8 cellular contexts compared by ENCODE assay signal in genomic region chr9:127503947-127504886, GRCh38. TPM values are rescaled to one million over a fixed set of nuclear protein-coding genes. Genes with fewer than 3 reads are reported as not detected.
DNase-seq lines count a peak whose midpoint lies in the region; ATAC-seq and TF ChIP-seq lines count a peak whose summit lies in the region.

No MANE protein-coding gene starts in this region.

- no peaks in the 10 kb centered on the region for H3K36me3 ChIP-seq in BE2C

- no peaks in the 10 kb centered on the region; the same call in 1 of the 2 replicates for H3K9me3 Mint-ChIP-seq in HFFc6
- no peaks in the 10 kb centered on the region for H3K9me3 Mint-ChIP-seq in activated CD4-positive, alpha-beta memory T cell treated with anti-CD3 and anti-CD28 coated beads for 36 hours

- no peak overlapping the region for H3K4me3 ChIP-seq in BE2C (ENCODE audit: low read depth, low read length)

- no peaks in the 10 kb centered on the region for H3K4me1 ChIP-seq in BE2C

- H3K9me3 ChIP-seq in BE2C = no peaks in the 10 kb centered on the region

- H3K36me3 Mint-ChIP-seq in HFFc6 (ENCODE audit: low read depth) = peaks cover 9% of the 10 kb centered on the region; the same call in 1 of the 2 replicates
- H3K36me3 Mint-ChIP-seq in activated CD4-positive, alpha-beta memory T cell treated with anti-CD3 and anti-CD28 coated beads for 36 hours = no peaks in the 10 kb centered on the region

- ATAC-seq in HG03095 (IDR thresholded peaks at IDR 0.05; ENCODE audit: unreplicated experiment) = no peak

- peak overlapping the region; percentile 36 for H3K4me3 Mint-ChIP-seq in HFFc6
- H3K4me3 Mint-ChIP-seq in activated CD4-positive, alpha-beta memory T cell treated with anti-CD3 and anti-CD28 coated beads for 36 hours = no peak overlapping the region

- DNase-seq in BE2C (peak; percentile 88), HFFc6 (peak; percentile 77), NCI-H748 (lab: John Stamatoyannopoulos, UW; ENCODE audit: unreplicated experiment) (peak; percentile 79), ecto neural progenitor cell (ENCODE audit: low spot score) (peak; percentile 87), medulla oblongata (ENCODE audit: extremely low spot score) (peak; percentile 87)
- peak; percentile 86 for DNase-seq in activated CD4-positive, alpha-beta memory T cell treated with anti-CD3 and anti-CD28 coated beads for 36 hours
- DNase-seq in stimulated activated CD8-positive, alpha-beta memory T cell treated with anti-CD3 and anti-CD28 coated beads, Interleukin-12 subunit alpha, Interleukin-12 subunit beta, amount 100 ng/mL, for 1 hour (ENCODE audit: low read depth) = peak; percentile 70

- CTCF ChIA-PET in activated CD4-positive, alpha-beta memory T cell treated with anti-CD3 and anti-CD28 coated beads for 36 hours (lab: Charles Lee) = interaction anchor here (0.6 to 3.4 kb wide), 19 partner anchors 11 to 366 kb away, joined by 3 to 29 read pairs (median 4); partner anchors contain the start of gene TOR2A

- no peaks in the 10 kb centered on the region for H3K27me3 ChIP-seq in BE2C

- H3K27me3 Mint-ChIP-seq in HFFc6 (ENCODE audit: insufficient read depth) = peaks cover 37% of the 10 kb centered on the region
- H3K27me3 Mint-ChIP-seq in activated CD4-positive, alpha-beta memory T cell treated with anti-CD3 and anti-CD28 coated beads for 36 hours = no peaks in the 10 kb centered on the region

- intact Hi-C loops in activated CD4-positive, alpha-beta memory T cell treated with anti-CD3 and anti-CD28 coated beads for 36 hours (cut with micrococcal nuclease) = loop anchor here (1.0 to 10.0 kb wide), 3 partner anchors 82 to 421 kb away; partner anchors contain the start of gene TOR2A

- H3K4me1 Mint-ChIP-seq in HFFc6 (ENCODE audit: low read depth) = peaks cover 31% of the 10 kb centered on the region
- H3K4me1 Mint-ChIP-seq in activated CD4-positive, alpha-beta memory T cell treated with anti-CD3 and anti-CD28 coated beads for 36 hours (ENCODE audit: low read depth) = no peaks in the 10 kb centered on the region

- peak overlapping the region; percentile 79 for H3K27ac Mint-ChIP-seq in HFFc6
- H3K27ac Mint-ChIP-seq in activated CD4-positive, alpha-beta memory T cell treated with anti-CD3 and anti-CD28 coated beads for 36 hours = no peak overlapping the region

- POLR2A ChIA-PET in activated CD4-positive, alpha-beta memory T cell treated with anti-CD3 and anti-CD28 coated beads for 36 hours (lab: Charles Lee) = interaction anchor here (1.2 kb wide), 1 partner anchor 230 kb away, joined by 4 read pairs; the partner anchor contains the start of gene TOR2A

- peak; percentile 90 for TF ChIP-seq CTCF in BE2C (IDR thresholded peaks at IDR 0.05; ENCODE audit: low read depth, low read length)
- peak; percentile 90 for TF ChIP-seq CTCF in HFFc6 (IDR thresholded peaks at IDR 0.05)

RNA-seq across cellular contexts. Expression of gene LRSAM1, which starts 52.9 kb away (rescaled TPM):
- 20.5 TPM for polyA plus RNA-seq in BE2C (2012; ENCODE audit: insufficient read depth, insufficient read length, low read depth)
- 10 to 100 TPM; 12.1 to 15.9 (median 13.4) TPM for total RNA-seq in HFFc6 (2021; fragmentation: NEBNext Ultra II Directional; extraction: Animal tissue kit (Norgen Biotek cat#: 25700))
- 10 to 100 TPM; 19.7 to 20.9 TPM for total RNA-seq in activated CD4-positive, alpha-beta memory T cell treated with anti-CD3 and anti-CD28 coated beads for 36 hours

RNA-seq across cellular contexts. Expression of gene RPL12, which starts 53.0 kb away (rescaled TPM):
- polyA plus RNA-seq in BE2C (2012; ENCODE audit: insufficient read depth, insufficient read length, low read depth) = 694 TPM
- total RNA-seq in HFFc6 (2021; fragmentation: NEBNext Ultra II Directional; extraction: Animal tissue kit (Norgen Biotek cat#: 25700)) = 1,000 to 10,000 TPM in 4 of 6 experiments, 100 to 1,000 TPM in 2; 953 to 1,196 (median 1,072) TPM
- 1,000 to 10,000 TPM; 2,267 to 2,331 TPM for total RNA-seq in activated CD4-positive, alpha-beta memory T cell treated with anti-CD3 and anti-CD28 coated beads for 36 hours
